25 cellular contexts compared by ENCODE assay signal in the genomic region with DNA sequence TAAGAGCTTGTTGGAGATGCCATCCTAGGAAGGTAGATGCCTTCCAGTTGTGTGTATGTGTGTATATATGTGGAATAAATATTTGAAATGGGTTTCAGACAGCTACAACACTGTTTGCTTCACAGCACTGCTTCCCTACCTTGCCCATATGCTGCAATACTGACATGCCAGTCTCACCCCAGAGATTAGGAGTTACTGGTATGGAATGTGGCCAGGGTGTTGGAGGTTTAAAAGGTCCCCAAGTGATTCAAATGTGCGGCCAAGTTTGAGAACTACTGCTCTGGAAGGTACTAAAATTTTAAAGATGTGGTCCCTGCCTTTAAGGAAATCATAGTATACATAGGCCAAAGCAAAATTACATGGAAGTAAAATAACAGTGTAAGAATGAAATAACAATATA.
"Had no signal": no experiment of that assay in that cellular context is flagged by ENCODE, and none has a peak within 500 bp of the region (broad histone marks: within the 10 kb centered on the region; RNA-seq: fewer than 3 reads in every experiment).

No MANE protein-coding gene starts in this region.

- H3K4me2 ChIP-seq: hepatocyte, neural progenitor cell had no signal

- H3K4me3 Mint-ChIP-seq: activated naive CD8-positive, alpha-beta T cell treated with anti-CD3 and anti-CD28 coated beads, Interleukin-2, amount 10 ng/mL, durations not matched to agents 7 days and 5 days; immature natural killer cell; mesothelial cell of epicardium; naive thymus-derived CD8-positive, alpha-beta T cell; neural progenitor cell; type B pancreatic cell had no signal

- H3K27ac ChIP-seq: foreskin keratinocyte, hepatocyte, left lung, neural progenitor cell, spleen, thoracic aorta, vagina had no signal

- H3K9ac ChIP-seq: neural progenitor cell had no signal

- ATAC-seq: foreskin keratinocyte; left lung; naive thymus-derived CD8-positive, alpha-beta T cell had no signal

- H3K4me3 ChIP-seq: hepatocyte, left lung, neural progenitor cell, spleen, thoracic aorta, vagina had no signal

- H3K36me3 ChIP-seq: left lung, neural progenitor cell, thoracic aorta, vagina had no signal

- H2AFZ ChIP-seq: hepatocyte, neural progenitor cell had no signal

- H3K9me3 ChIP-seq: left lung, spleen, thoracic aorta, vagina had no signal

- H3K79me2 ChIP-seq: hepatocyte had no signal

- H3K27me3 ChIP-seq: foreskin keratinocyte, hepatocyte, left lung, neural progenitor cell, spleen, vagina had no signal

- H3K4me1 Mint-ChIP-seq: activated naive CD8-positive, alpha-beta T cell treated with anti-CD3 and anti-CD28 coated beads, Interleukin-2, amount 10 ng/mL, durations not matched to agents 7 days and 5 days; naive thymus-derived CD8-positive, alpha-beta T cell; neural progenitor cell had no signal

- H3K4me1 ChIP-seq: neural progenitor cell had no signal

- DNase-seq: activated CD4-positive, alpha-beta T cell treated with anti-CD3 and anti-CD28 coated beads for 4 hours; activated CD4-positive, alpha-beta T cell treated with anti-CD3 and anti-CD28 coated beads, Interleukin-2, amount 50 U/mL, for 48 hours; activated CD4-positive, CD25-positive, alpha-beta regulatory T cell; activated CD8-positive, alpha-beta memory T cell treated with anti-CD3 and anti-CD28 coated beads, Interleukin-2, amount 50 U/mL, for 48 hours; activated naive CD4-positive, alpha-beta T cell treated with Interleukin-2 at 50 U/mL for 16 hours; activated naive CD8-positive, alpha-beta T cell treated with anti-CD3 and anti-CD28 coated beads, Interleukin-2, amount 10 ng/mL, durations not matched to agents 7 days and 5 days; activated T-cell treated with anti-CD3 and anti-CD28 coated beads, Interleukin-2, amount 50 U/mL, for 48 hours; amygdala; effector CD4-positive, alpha-beta T cell; foreskin keratinocyte; immature natural killer cell; left lung; mammary epithelial cell; naive thymus-derived CD8-positive, alpha-beta T cell; posterior cingulate gyrus; spleen; stimulated activated CD4-positive, alpha-beta T cell treated with anti-CD3 and anti-CD28 coated beads, Interleukin-4, amount 100 ng/mL, for 1 hour; stimulated activated naive CD4-positive, alpha-beta T cell; T1000 had no signal

- H3K27me3 Mint-ChIP-seq: activated naive CD8-positive, alpha-beta T cell treated with anti-CD3 and anti-CD28 coated beads, Interleukin-2, amount 10 ng/mL, durations not matched to agents 7 days and 5 days; naive thymus-derived CD8-positive, alpha-beta T cell; type B pancreatic cell had no signal

- H3K27ac Mint-ChIP-seq: activated naive CD8-positive, alpha-beta T cell treated with anti-CD3 and anti-CD28 coated beads, Interleukin-2, amount 10 ng/mL, durations not matched to agents 7 days and 5 days; immature natural killer cell; mesothelial cell of epicardium; naive thymus-derived CD8-positive, alpha-beta T cell; neural progenitor cell; type B pancreatic cell had no signal
